8 cellular contexts compared by ENCODE assay signal in genomic region chr20:45407783-45408645, GRCh38. TPM values are rescaled to one million over a fixed set of nuclear protein-coding genes. Genes with fewer than 3 reads are reported as not detected.
DNase-seq lines count a peak whose midpoint lies in the region; ATAC-seq and TF ChIP-seq lines count a peak whose summit lies in the region.

DBNDD2 (plus strand) TSS chr20:45408289; CDS start chr20:45408468, 179 bp downstream.

- H3K4ac ChIP-seq in mesendoderm (ENCODE audit: low read depth, low read length), result peak within 1 kb of the TSS; percentile 22

- peak within 1 kb of the TSS; percentile 92 for H3K4me2 ChIP-seq in mesendoderm (ENCODE audit: low read length)

- H2BK5ac ChIP-seq in mesendoderm (ENCODE audit: low read length), result no peak within 1 kb of the TSS

- H3K27ac ChIP-seq in A673 (ENCODE audit: low read depth, low read length, poor library complexity, severe bottlenecking) (peak within 1 kb of the TSS; percentile 83), Peyer's patch (peak within 1 kb of the TSS; percentile 73 to 92 (median 82)), mesendoderm (ENCODE audit: low read depth, low read length) (no peak within 1 kb of the TSS), testis (peak within 1 kb of the TSS; percentile 84 to 89)
- H3K27ac ChIP-seq in effector memory CD4-positive, alpha-beta T cell (ENCODE audit: insufficient read depth, low read length, poor library complexity, severe bottlenecking), result peak within 1 kb of the TSS; percentile 43

- no peak within 1 kb of the TSS for H4K5ac ChIP-seq in mesendoderm (ENCODE audit: low read length)

- peak within 1 kb of the TSS; percentile 72 for H3K9ac ChIP-seq in mesendoderm (ENCODE audit: low read length)

- DNase-seq in A673 (ENCODE audit: low spot score) (no peak), Peyer's patch (no peak), mesendoderm (no peak), testis (no peak), SK-N-DZ (ENCODE audit: low spot score) (no peak)
- DNase-seq in effector memory CD4-positive, alpha-beta T cell, result no peak

- no peak within 1 kb of the TSS for H2AK5ac ChIP-seq in mesendoderm (ENCODE audit: low read length)

- H3K56ac ChIP-seq in mesendoderm (ENCODE audit: low read length), result peak within 1 kb of the TSS; percentile 86

- ATAC-seq in HG03039 (IDR thresholded peaks at IDR 0.05; ENCODE audit: unreplicated experiment), result no peak
- no peak for ATAC-seq in HG02623 (IDR thresholded peaks at IDR 0.05; ENCODE audit: unreplicated experiment)

- intact Hi-C loops in A673 (cut with micrococcal nuclease; ENCODE audit: unreplicated experiment), result no loop called here
- intact Hi-C loops in testis (cut with DNase I; ENCODE audit: low total_unique reads), result no loop called here

- TF ChIP-seq CTCF in A673 (conservative IDR thresholded peaks at IDR 0.05; ENCODE audit: low read depth, low read length) (no peak), Peyer's patch (IDR thresholded peaks at IDR 0.05) (no peak), testis (IDR thresholded peaks at IDR 0.05) (no peak)

- no TSS peak for BruUV-seq in A673 (replicated peaks; lab: Mats Ljungman, UMichigan)

- 100% methylated on average over 1 of the region's 21 CpGs for WGBS in mesendoderm (ENCODE audit: extremely low coverage, insufficient coverage, low lambda C conversion rate)
- 71 to 81% methylated on average over 18 to 21 of the region's 21 CpGs for WGBS in testis, 2 donors

- no peak within 1 kb of the TSS for H3K23ac ChIP-seq in mesendoderm (ENCODE audit: low read length)

- H3K79me1 ChIP-seq in mesendoderm (ENCODE audit: low read length), result no peaks in the 10 kb centered on the region

- POLR2A ChIA-PET in A673 (lab: Charles Lee; ENCODE audit: low non-redundant PET), result no interaction called here

- H3K4me3 ChIP-seq in A673 (ENCODE audit: low read depth, low read length, poor library complexity, severe bottlenecking) (peak within 1 kb of the TSS; percentile 76), Peyer's patch (peak within 1 kb of the TSS; percentile 70 to 89 (median 85)), mesendoderm (ENCODE audit: low read length) (peak within 1 kb of the TSS; percentile 13), testis (peak within 1 kb of the TSS; percentile 67 to 70)
- peak within 1 kb of the TSS; percentile 88 for H3K4me3 ChIP-seq in effector memory CD4-positive, alpha-beta T cell (ENCODE audit: insufficient read depth, low read depth, low read length, poor library complexity, severe bottlenecking)

- no peak within 1 kb of the TSS for H2BK15ac ChIP-seq in mesendoderm (replicated peaks; ENCODE audit: low read depth)

- no peak for TF ChIP-seq POLR2A in Peyer's patch (IDR thresholded peaks at IDR 0.05)
- no peak for TF ChIP-seq POLR2A in testis (IDR thresholded peaks at IDR 0.05)

- no peaks in the 10 kb centered on the region for H3K79me2 ChIP-seq in mesendoderm (ENCODE audit: control insufficient read depth, insufficient read depth, low read length)

- H3K27me3 ChIP-seq in A673 (replicated peaks; ENCODE audit: insufficient read depth, low read depth, low read length, poor library complexity) (no peaks in the 10 kb centered on the region), Peyer's patch (no peaks in the 10 kb centered on the region), mesendoderm (ENCODE audit: insufficient read depth, low read length, poor library complexity) (peaks cover 6% of the 10 kb centered on the region), testis (no peaks in the 10 kb centered on the region)
- H3K27me3 ChIP-seq in effector memory CD4-positive, alpha-beta T cell (replicated peaks; ENCODE audit: control insufficient read depth, insufficient read depth, low read length, poor library complexity, severe bottlenecking), result no peaks in the 10 kb centered on the region

- H3K9me3 ChIP-seq in A673 (ENCODE audit: low read depth, low read length, poor library complexity, severe bottlenecking) (no peaks in the 10 kb centered on the region), Peyer's patch (no peaks in the 10 kb centered on the region), testis (no peaks in the 10 kb centered on the region)
- no peaks in the 10 kb centered on the region for H3K9me3 ChIP-seq in effector memory CD4-positive, alpha-beta T cell (ENCODE audit: control insufficient read depth, low read length)

- H2BK120ac ChIP-seq in mesendoderm (ENCODE audit: low read depth, low read length), result no peak within 1 kb of the TSS

- no peak within 1 kb of the TSS for H4K8ac ChIP-seq in mesendoderm (ENCODE audit: low read depth, low read length)

- CTCF ChIA-PET in A673 (lab: Charles Lee), result interaction anchor here (1.0 to 1.4 kb wide), 2 partner anchors 35 to 45 kb away, joined by 3 read pairs; partner anchors contain the start of gene SYS1

- H3K4me1 ChIP-seq in A673 (ENCODE audit: insufficient read depth, low read length, poor library complexity, severe bottlenecking) (peaks cover 9% of the 10 kb centered on the region), Peyer's patch (peaks cover 0 to 37% (median 2%) of the 10 kb centered on the region in 4 donors), mesendoderm (ENCODE audit: control insufficient read depth, low read depth, low read length) (peaks cover 2% of the 10 kb centered on the region), testis (peaks cover 7% of the 10 kb centered on the region)
- peaks cover 10% of the 10 kb centered on the region for H3K4me1 ChIP-seq in effector memory CD4-positive, alpha-beta T cell (ENCODE audit: control insufficient read depth, insufficient read depth, low read length, poor library complexity, severe bottlenecking)

- peak within 1 kb of the TSS; percentile 81 for H3K18ac ChIP-seq in mesendoderm (ENCODE audit: low read length)

- peaks cover 18% of the 10 kb centered on the region for H3K36me3 ChIP-seq in A673 (ENCODE audit: insufficient read depth, low read length, poor library complexity, severe bottlenecking)
- peaks cover 0 to 15% (median 0%) of the 10 kb centered on the region in 3 donors for H3K36me3 ChIP-seq in Peyer's patch
- H3K36me3 ChIP-seq in effector memory CD4-positive, alpha-beta T cell (ENCODE audit: control insufficient read depth, insufficient read depth, low read length), result no peaks in the 10 kb centered on the region
- H3K36me3 ChIP-seq in mesendoderm (ENCODE audit: control insufficient read depth, insufficient read depth, low read length), result no peaks in the 10 kb centered on the region
- no peaks in the 10 kb centered on the region for H3K36me3 ChIP-seq in testis (ENCODE audit: low read depth, missing control alignments)

RNA-seq across cellular contexts. Expression of gene DBNDD2, which starts in this region (rescaled TPM):
- total RNA-seq in A673 (2021) (36.4 and 38.6 TPM in 2 replicates), Peyer's patch (10 to 100 TPM; 62.7 to 75.2 (median 68.0) TPM), testis (10 to 100 TPM in 1 of 2 donors, 1 to 10 TPM in 1; 7.9 to 10.0 TPM)
- polyA plus RNA-seq in mesendoderm (2013, experiment 1 of 2), result 17.5 TPM
- 18.6 TPM for polyA plus RNA-seq in mesendoderm (2013, experiment 2 of 2)
- 39.3 TPM for polyA plus RNA-seq in testis (ENCODE audit: insufficient read depth, low read depth, low replicate concordance)
- 39.2 and 41.8 TPM in 2 replicates for polyA plus RNA-seq in SK-N-DZ (2014; cell fraction: cytosol; rRNA removed)
- polyA plus RNA-seq in SK-N-DZ (2014; cell fraction: nucleus; rRNA removed), result 41.2 and 51.5 TPM in 2 replicates

Comparison
In these comparisons a context has a peak if more than half of its experiments do, and no peak if none do; other contexts are left out.
1. H3K4me3 ChIP-seq: peak in every context shown above with its lines; median percentile 88 in effector memory CD4-positive, alpha-beta T cell; 85 in Peyer's patch; 76 in A673; 68 in testis; 13 in mesendoderm.